In the genomic region with DNA sequence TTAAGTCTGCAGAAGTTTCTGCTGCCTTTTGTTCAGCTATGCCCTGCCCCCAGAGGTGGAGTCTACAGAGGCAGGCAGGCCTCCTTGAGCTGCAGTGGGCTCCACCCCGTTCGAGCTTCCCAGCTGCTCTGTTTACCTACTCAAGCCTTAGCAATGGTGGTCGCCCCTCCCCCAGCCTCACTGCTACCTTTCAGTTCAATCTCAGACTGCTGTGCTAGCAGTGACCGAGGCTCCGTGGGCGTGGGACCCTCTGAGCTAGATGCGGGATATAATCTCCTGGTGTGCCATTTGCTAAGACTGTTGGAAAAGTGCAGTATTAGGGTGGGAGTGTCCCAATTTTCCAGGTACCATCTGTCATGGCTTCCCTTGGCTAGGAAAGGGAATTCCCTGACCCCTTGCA, we compare ENCODE assay signal across 1 cellular context. TPM values are rescaled to one million over a fixed set of nuclear protein-coding genes. Genes with fewer than 3 reads are reported as not detected.
"Had no signal": no experiment of that assay in that cellular context is flagged by ENCODE, and none has a peak within 500 bp of the region (broad histone marks: within the 10 kb centered on the region; RNA-seq: fewer than 3 reads in every experiment).

No MANE protein-coding gene starts in this region.

RNA-seq across cellular contexts. Expression of a gene that starts 13.0 kb away (rescaled TPM):
- total RNA-seq: naive thymus-derived CD8-positive, alpha-beta T cell had no signal
